ENCODE assay signal across 8 cellular contexts in the genomic region with DNA sequence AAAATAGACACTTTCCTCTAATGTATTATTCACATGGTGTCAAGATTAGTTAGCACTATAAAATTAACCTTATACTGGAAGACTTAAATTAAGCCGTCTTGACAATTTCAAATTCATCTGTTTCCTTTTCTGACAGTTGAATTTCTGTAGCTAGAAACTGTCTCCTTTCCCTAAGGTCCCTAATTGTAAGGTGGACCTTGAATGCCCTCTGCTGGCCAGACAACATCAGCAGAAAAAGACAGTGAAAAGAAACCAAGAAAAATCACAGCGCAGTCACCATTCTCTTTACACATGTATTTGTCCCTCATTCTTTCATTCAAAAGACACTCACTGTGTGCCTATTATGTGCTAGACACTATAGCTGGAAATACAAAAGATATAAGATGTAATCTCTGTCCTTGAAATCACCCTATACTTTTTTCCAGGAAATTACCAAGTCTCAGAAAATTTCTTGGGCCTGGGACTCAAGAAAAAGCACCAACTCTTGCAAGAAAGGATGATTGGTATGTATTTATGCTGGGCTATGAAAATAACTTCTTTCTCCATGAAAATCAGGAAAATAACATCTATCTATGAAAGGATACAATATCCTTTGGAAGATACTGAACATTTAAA. TPM values are rescaled to one million over a fixed set of nuclear protein-coding genes. Genes with fewer than 3 reads are reported as not detected.
A peak's percentile ranks its signal among the peaks of the same experiment; 100 is the strongest.
DNase-seq lines count a peak whose midpoint lies in the region; ATAC-seq lines count a peak whose summit lies in the region.

No MANE protein-coding gene starts in this region.

- H3K27me3 ChIP-seq in CD4-positive, alpha-beta memory T cell (ENCODE audit: insufficient read depth, low read length) = no peaks in the 10 kb centered on the region

- H3K9me3 Mint-ChIP-seq in CD4-positive, alpha-beta memory T cell = peaks cover 0 to 1% (median 0%) of the 10 kb centered on the region in 8 donors

- no peak overlapping the region for H3K4me3 ChIP-seq in CD4-positive, alpha-beta memory T cell (ENCODE audit: low read length in 2 of 2)

- no peaks in the 10 kb centered on the region for H3K4me1 ChIP-seq in CD4-positive, alpha-beta memory T cell (ENCODE audit: insufficient read depth, low read length)

- peak; percentile 56 for ATAC-seq in GM18861 (IDR thresholded peaks at IDR 0.05; ENCODE audit: unreplicated experiment)
- peak; percentile 82 for ATAC-seq in HG03442 (IDR thresholded peaks at IDR 0.05; ENCODE audit: unreplicated experiment)
- ATAC-seq in GM19324 (IDR thresholded peaks at IDR 0.05; ENCODE audit: low FRiP score, unreplicated experiment) = no peak

- CTCF ChIA-PET in CD4-positive, alpha-beta memory T cell (lab: Charles Lee; ENCODE audit: partially characterized antibody) = interaction anchor here (0.6 to 2.2 kb wide), 4 partner anchors 11 to 190 kb away, joined by 3 to 5 read pairs (median 4); no protein-coding TSS in a partner anchor

- H3K9me3 ChIP-seq in CD4-positive, alpha-beta memory T cell (ENCODE audit: control insufficient read depth in 1 of 2, low read length in 2 of 2) = no peaks in the 10 kb centered on the region

- no peaks in the 10 kb centered on the region for H3K36me3 ChIP-seq in CD4-positive, alpha-beta memory T cell (ENCODE audit: insufficient read depth, low read length)

- no peaks in the 10 kb centered on the region for H3K36me3 Mint-ChIP-seq in CD4-positive, alpha-beta memory T cell

- POLR2A ChIA-PET in CD4-positive, alpha-beta memory T cell (lab: Charles Lee; ENCODE audit: partially characterized antibody) = no interaction called here

- H3K4me3 Mint-ChIP-seq in CD4-positive, alpha-beta memory T cell = no peak overlapping the region

- no peak overlapping the region for H3K27ac Mint-ChIP-seq in CD4-positive, alpha-beta memory T cell

- H3K4me1 Mint-ChIP-seq in CD4-positive, alpha-beta memory T cell = peaks cover 0 to 6% (median 3%) of the 10 kb centered on the region in 4 donors

- intact Hi-C loops in CD4-positive, alpha-beta memory T cell (cut with micrococcal nuclease) = no loop called here

- no peaks in the 10 kb centered on the region for H3K27me3 Mint-ChIP-seq in CD4-positive, alpha-beta memory T cell

- H3K27ac ChIP-seq in CD4-positive, alpha-beta memory T cell (ENCODE audit: low read depth, low read length) = no peak overlapping the region

- peak in 4 of 5 donors; percentile 8 to 17 (median 10) for DNase-seq in CD4-positive, alpha-beta memory T cell
- peak; percentile 81 for DNase-seq in OCI-M1 (lab: John Stamatoyannopoulos, UW)
- DNase-seq in astrocyte of the hippocampus (ENCODE audit: low read depth, low spot score) = peak; percentile 65
- DNase-seq in inferior parietal cortex (ENCODE audit: extremely low spot score) = peak; percentile 80
- peak; percentile 1 for DNase-seq in stimulated activated CD4-positive, alpha-beta T cell treated with anti-CD3 and anti-CD28 coated beads, Interleukin-2, amount 100 ng/mL, for 4 hours (ENCODE audit: low read depth)

RNA-seq across cellular contexts. Expression of gene AMBN, which starts 32.7 kb away (rescaled TPM):
- total RNA-seq in CD4-positive, alpha-beta memory T cell = not detected
- polyA plus RNA-seq in CD4-positive, alpha-beta memory T cell = not detected

RNA-seq across cellular contexts. Expression of gene AMTN, which starts 41.0 kb away (rescaled TPM):
- not detected for total RNA-seq in CD4-positive, alpha-beta memory T cell
- polyA plus RNA-seq in CD4-positive, alpha-beta memory T cell = not detected

Comparison
In these comparisons a context has a peak if more than half of its experiments do, and no peak if none do; other contexts are left out.
1. DNase-seq: peak in every context shown above with its lines; median percentile 81 in OCI-M1; 80 in inferior parietal cortex; 65 in astrocyte of the hippocampus; 10 in CD4-positive, alpha-beta memory T cell; 1 in stimulated activated CD4-positive, alpha-beta T cell treated with anti-CD3 and anti-CD28 coated beads, Interleukin-2, amount 100 ng/mL, for 4 hours.